ENCODE assay signal across 1 cellular context in the genomic region with DNA sequence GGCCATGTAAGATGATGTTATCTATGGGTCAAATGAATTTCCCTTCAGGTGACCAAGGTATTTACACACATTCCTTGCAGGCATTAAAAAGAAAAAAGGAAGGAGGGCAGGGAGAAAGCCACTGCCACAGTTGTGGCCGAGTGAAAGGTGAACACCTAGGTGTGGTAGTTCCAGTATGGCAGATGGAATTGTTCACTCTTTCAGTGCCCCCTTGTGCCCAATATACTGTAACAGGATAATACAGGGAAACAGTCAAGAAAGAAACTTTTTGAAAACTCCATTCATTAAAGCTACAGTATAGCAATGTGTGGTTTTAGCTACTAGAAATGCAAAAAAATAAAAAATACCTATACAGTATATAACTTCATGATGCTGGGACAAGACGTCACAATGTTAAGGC.
TF ChIP-seq lines count a peak whose summit lies in the region.

No MANE protein-coding gene starts in this region.

TF ChIP-seq in SK-N-SH treated with all-trans-retinoic acid at 6 μM for 48 hours, 23 proteins besides CTCF, POLR2A, EP300 and RAD21 (continued from another document):
- TF ChIP-seq, protein P1, sequence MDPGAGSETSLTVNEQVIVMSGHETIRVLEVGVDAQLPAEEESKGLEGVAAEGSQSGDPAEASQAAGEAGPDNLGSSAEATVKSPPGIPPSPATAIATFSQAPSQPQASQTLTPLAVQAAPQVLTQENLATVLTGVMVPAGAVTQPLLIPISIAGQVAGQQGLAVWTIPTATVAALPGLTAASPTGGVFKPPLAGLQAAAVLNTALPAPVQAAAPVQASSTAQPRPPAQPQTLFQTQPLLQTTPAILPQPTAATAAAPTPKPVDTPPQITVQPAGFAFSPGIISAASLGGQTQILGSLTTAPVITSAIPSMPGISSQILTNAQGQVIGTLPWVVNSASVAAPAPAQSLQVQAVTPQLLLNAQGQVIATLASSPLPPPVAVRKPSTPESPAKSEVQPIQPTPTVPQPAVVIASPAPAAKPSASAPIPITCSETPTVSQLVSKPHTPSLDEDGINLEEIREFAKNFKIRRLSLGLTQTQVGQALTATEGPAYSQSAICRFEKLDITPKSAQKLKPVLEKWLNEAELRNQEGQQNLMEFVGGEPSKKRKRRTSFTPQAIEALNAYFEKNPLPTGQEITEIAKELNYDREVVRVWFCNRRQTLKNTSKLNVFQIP (CRISPR knock-in tag; IDR thresholded peaks at IDR 0.05; ENCODE audit: borderline replicate concordance, low read depth): no peak
- TF ChIP-seq CSDC2 (CRISPR knock-in tag; IDR thresholded peaks at IDR 0.05) (no peak), ISL1 (CRISPR knock-in tag; IDR thresholded peaks at IDR 0.05) (no peak), TCF4 (CRISPR knock-in tag; IDR thresholded peaks at IDR 0.05; ENCODE audit: borderline replicate concordance) (no peak), RARB (CRISPR knock-in tag; IDR thresholded peaks at IDR 0.05) (no peak), PATZ1 (CRISPR knock-in tag; IDR thresholded peaks at IDR 0.05; ENCODE audit: borderline replicate concordance) (no peak), ZFP30 (CRISPR knock-in tag; IDR thresholded peaks at IDR 0.05) (no peak)
- TF ChIP-seq, protein P2, sequence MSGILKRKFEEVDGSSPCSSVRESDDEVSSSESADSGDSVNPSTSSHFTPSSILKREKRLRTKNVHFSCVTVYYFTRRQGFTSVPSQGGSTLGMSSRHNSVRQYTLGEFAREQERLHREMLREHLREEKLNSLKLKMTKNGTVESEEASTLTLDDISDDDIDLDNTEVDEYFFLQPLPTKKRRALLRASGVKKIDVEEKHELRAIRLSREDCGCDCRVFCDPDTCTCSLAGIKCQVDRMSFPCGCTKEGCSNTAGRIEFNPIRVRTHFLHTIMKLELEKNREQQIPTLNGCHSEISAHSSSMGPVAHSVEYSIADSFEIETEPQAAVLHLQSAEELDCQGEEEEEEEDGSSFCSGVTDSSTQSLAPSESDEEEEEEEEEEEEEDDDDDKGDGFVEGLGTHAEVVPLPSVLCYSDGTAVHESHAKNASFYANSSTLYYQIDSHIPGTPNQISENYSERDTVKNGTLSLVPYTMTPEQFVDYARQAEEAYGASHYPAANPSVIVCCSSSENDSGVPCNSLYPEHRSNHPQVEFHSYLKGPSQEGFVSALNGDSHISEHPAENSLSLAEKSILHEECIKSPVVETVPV (CRISPR knock-in tag; IDR thresholded peaks at IDR 0.05): no peak
